Comparison of ENCODE assay signal across 1 cellular context in the genomic region with DNA sequence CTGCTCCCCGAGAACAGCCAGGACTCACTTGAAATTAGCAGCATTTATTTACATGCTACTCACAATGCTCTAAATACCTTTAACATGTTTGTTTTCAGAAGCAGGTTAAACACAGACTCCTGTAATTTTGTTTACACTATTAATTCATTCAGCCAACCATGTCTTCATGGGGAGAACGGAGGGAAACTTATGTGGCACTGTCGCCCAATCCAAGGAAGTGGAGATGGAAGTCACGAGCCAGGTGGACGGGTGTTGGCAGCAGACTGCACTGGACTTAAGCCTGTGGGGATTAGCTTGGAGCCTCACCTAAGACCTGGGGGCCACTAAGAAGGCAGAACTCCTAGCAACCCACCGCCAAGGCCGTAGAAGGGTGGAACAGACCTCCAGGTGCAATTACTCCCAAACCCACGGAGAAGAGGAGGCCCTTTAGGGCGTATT.
A peak's percentile ranks its signal among the peaks of the same experiment; 100 is the strongest.
TF ChIP-seq lines count a peak whose summit lies in the region.

No MANE protein-coding gene starts in this region.

TF ChIP-seq in HepG2, 621 proteins besides CTCF, POLR2A, EP300 and RAD21:
- TF ChIP-seq ZNF878 (CRISPR knock-in tag; IDR thresholded peaks at IDR 0.05) (no peak), ZMAT5 (CRISPR knock-in tag; IDR thresholded peaks at IDR 0.05; ENCODE audit: borderline replicate concordance, low read depth) (no peak), IRF2 (CRISPR knock-in tag; IDR thresholded peaks at IDR 0.05) (no peak), FOXK1 (CRISPR knock-in tag; IDR thresholded peaks at IDR 0.05; ENCODE audit: borderline replicate concordance, low read depth) (no peak), POLR2AphosphoS5 (IDR thresholded peaks at IDR 0.05; ENCODE audit: low read depth, low read length) (peak; percentile 36), ZNF354B (CRISPR knock-in tag; IDR thresholded peaks at IDR 0.05) (no peak), MNT (IDR thresholded peaks at IDR 0.05) (no peak), MAFG (CRISPR knock-in tag; IDR thresholded peaks at IDR 0.05) (no peak), RBM22 (optimal IDR thresholded peaks at IDR 0.05; ENCODE audit: low read length) (peak; percentile 96), ATF7 (IDR thresholded peaks at IDR 0.05) (no peak), ATF7 (CRISPR knock-in tag; IDR thresholded peaks at IDR 0.05) (0 out of 2 replicates have a peak, but pooled peaks have one; percentile 0), ZNF556 (CRISPR knock-in tag; IDR thresholded peaks at IDR 0.05; ENCODE audit: borderline replicate concordance) (0 out of 2 replicates have a peak, but pooled peaks have one; percentile 12), FOXC1 (CRISPR knock-in tag; IDR thresholded peaks at IDR 0.05; ENCODE audit: borderline replicate concordance) (no peak), SUZ12 (IDR thresholded peaks at IDR 0.05; ENCODE audit: low read depth, low read length) (no peak), POLR2G (IDR thresholded peaks at IDR 0.05; ENCODE audit: low read depth, low read length) (peak; percentile 59; the same call in 1 of the 2 replicates), STAT5B (CRISPR knock-in tag; IDR thresholded peaks at IDR 0.05) (no peak)
- TF ChIP-seq, protein P1, sequence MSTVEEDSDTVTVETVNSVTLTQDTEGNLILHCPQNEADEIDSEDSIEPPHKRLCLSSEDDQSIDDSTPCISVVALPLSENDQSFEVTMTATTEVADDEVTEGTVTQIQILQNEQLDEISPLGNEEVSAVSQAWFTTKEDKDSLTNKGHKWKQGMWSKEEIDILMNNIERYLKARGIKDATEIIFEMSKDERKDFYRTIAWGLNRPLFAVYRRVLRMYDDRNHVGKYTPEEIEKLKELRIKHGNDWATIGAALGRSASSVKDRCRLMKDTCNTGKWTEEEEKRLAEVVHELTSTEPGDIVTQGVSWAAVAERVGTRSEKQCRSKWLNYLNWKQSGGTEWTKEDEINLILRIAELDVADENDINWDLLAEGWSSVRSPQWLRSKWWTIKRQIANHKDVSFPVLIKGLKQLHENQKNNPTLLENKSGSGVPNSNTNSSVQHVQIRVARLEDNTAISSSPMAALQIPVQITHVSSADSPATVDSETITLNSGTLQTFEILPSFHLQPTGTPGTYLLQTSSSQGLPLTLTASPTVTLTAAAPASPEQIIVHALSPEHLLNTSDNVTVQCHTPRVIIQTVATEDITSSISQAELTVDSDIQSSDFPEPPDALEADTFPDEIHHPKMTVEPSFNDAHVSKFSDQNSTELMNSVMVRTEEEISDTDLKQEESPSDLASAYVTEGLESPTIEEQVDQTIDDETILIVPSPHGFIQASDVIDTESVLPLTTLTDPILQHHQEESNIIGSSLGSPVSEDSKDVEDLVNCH (CRISPR knock-in tag; IDR thresholded peaks at IDR 0.05), result no peak
